ENCODE assay signal across 9 cellular contexts in the genomic region with DNA sequence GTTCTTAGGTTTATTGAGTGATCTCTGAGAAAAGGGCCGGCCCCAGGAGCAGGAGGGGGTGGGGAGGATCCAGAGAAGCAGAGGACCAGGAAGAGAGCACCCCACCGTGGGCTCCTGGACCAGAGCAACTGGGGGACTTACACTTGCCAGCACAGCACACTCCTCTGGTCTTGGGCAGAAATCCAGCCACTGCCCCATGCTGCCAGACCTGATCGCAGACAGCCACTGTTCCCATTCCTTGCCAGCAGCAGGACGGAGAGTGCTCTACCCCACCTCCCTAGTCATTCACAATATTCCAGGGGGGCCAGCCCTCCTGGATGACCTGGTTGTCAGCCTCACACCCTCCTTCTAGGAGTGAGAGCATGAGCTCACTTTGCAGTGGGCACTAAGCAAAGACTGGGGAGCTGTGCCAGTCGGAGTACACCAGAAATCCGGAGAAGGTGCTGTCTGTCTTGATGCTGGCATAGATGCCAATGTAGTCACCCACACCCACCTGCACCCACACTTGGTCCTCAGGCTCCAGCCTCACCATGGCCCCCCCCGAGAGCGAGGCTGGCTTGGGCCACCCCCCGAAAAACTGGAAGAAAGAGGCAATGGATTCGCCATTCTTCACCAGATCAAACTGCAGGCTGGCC. TPM values are rescaled to one million over a fixed set of nuclear protein-coding genes. Genes with fewer than 3 reads are reported as not detected.
DNase-seq lines count a peak whose midpoint lies in the region; ATAC-seq and TF ChIP-seq lines count a peak whose summit lies in the region.
"Had no signal": no experiment of that assay in that cellular context is flagged by ENCODE, and none has a peak within 500 bp of the region (broad histone marks: within the 10 kb centered on the region; RNA-seq: fewer than 3 reads in every experiment).

No MANE protein-coding gene starts in this region.

- peak overlapping the region; percentile 48 to 75 for H3K9ac ChIP-seq in colonic mucosa (ENCODE audit: low read depth in 2 of 2, low read length in 2 of 2)

- H3K9me3 Mint-ChIP-seq in activated CD8-positive, alpha-beta T cell treated with anti-CD3 and anti-CD28 coated beads for 36 hours = no peaks in the 10 kb centered on the region
- H3K9me3 Mint-ChIP-seq in activated CD8-positive, alpha-beta T cell treated with anti-CD3 and anti-CD28 coated beads, Interleukin-2, amount 10 ng/mL, durations not matched to agents 7 days and 5 days (ENCODE audit: insufficient read depth) = no peaks in the 10 kb centered on the region
- no peaks in the 10 kb centered on the region for H3K9me3 Mint-ChIP-seq in memory B cell

- POLR2A ChIA-PET in activated CD8-positive, alpha-beta T cell treated with anti-CD3 and anti-CD28 coated beads for 36 hours (lab: Charles Lee) = no interaction called here
- POLR2A ChIA-PET in activated CD8-positive, alpha-beta T cell treated with anti-CD3 and anti-CD28 coated beads, Interleukin-2, amount 10 ng/mL, durations not matched to agents 7 days and 5 days (lab: Charles Lee) = interaction anchor here (1.0 to 1.7 kb wide), 3 partner anchors 122 to 244 kb away, joined by 3 to 5 read pairs (median 4); partner anchors contain the start of gene CBL

- H3K27me3 Mint-ChIP-seq in activated CD8-positive, alpha-beta T cell treated with anti-CD3 and anti-CD28 coated beads for 36 hours = peaks cover 29% of the 10 kb centered on the region
- H3K27me3 Mint-ChIP-seq in activated CD8-positive, alpha-beta T cell treated with anti-CD3 and anti-CD28 coated beads, Interleukin-2, amount 10 ng/mL, durations not matched to agents 7 days and 5 days (ENCODE audit: low read depth) = peaks cover 30% of the 10 kb centered on the region
- H3K27me3 Mint-ChIP-seq in memory B cell = peaks cover 22% of the 10 kb centered on the region

- H3K36me3 Mint-ChIP-seq in activated CD8-positive, alpha-beta T cell treated with anti-CD3 and anti-CD28 coated beads for 36 hours (ENCODE audit: low read depth) = peaks cover 24% of the 10 kb centered on the region
- peaks cover 22% of the 10 kb centered on the region for H3K36me3 Mint-ChIP-seq in activated CD8-positive, alpha-beta T cell treated with anti-CD3 and anti-CD28 coated beads, Interleukin-2, amount 10 ng/mL, durations not matched to agents 7 days and 5 days (ENCODE audit: low read depth)
- peaks cover 2% of the 10 kb centered on the region for H3K36me3 Mint-ChIP-seq in memory B cell

- H3K27me3 ChIP-seq in colonic mucosa (peaks cover 18% of the 10 kb centered on the region), thyroid gland (no peaks in the 10 kb centered on the region)

- TF ChIP-seq CTCF in activated CD8-positive, alpha-beta T cell treated with anti-CD3 and anti-CD28 coated beads for 36 hours (IDR thresholded peaks at IDR 0.05) = no peak
- TF ChIP-seq CTCF in colonic mucosa (IDR thresholded peaks at IDR 0.05) = no peak
- TF ChIP-seq CTCF in thyroid gland (IDR thresholded peaks at IDR 0.05) = no peak

- no peak overlapping the region for H3K27ac Mint-ChIP-seq in activated CD8-positive, alpha-beta T cell treated with anti-CD3 and anti-CD28 coated beads for 36 hours
- no peak overlapping the region for H3K27ac Mint-ChIP-seq in activated CD8-positive, alpha-beta T cell treated with anti-CD3 and anti-CD28 coated beads, Interleukin-2, amount 10 ng/mL, durations not matched to agents 7 days and 5 days
- no peak overlapping the region for H3K27ac Mint-ChIP-seq in memory B cell
- H3K27ac Mint-ChIP-seq: CD14-positive monocyte had no signal

- intact Hi-C loops in activated CD8-positive, alpha-beta T cell treated with anti-CD3 and anti-CD28 coated beads for 36 hours (cut with micrococcal nuclease) = no loop called here
- intact Hi-C loops in colonic mucosa (cut with DNase I) (no loop called here), thyroid gland (cut with DNase I) (no loop called here)

- H3K4me3 Mint-ChIP-seq in activated CD8-positive, alpha-beta T cell treated with anti-CD3 and anti-CD28 coated beads for 36 hours = peak overlapping the region; percentile 5
- H3K4me3 Mint-ChIP-seq in activated CD8-positive, alpha-beta T cell treated with anti-CD3 and anti-CD28 coated beads, Interleukin-2, amount 10 ng/mL, durations not matched to agents 7 days and 5 days = no peak overlapping the region
- peak overlapping the region; percentile 45 for H3K4me3 Mint-ChIP-seq in memory B cell

- TF ChIP-seq POLR2A in thyroid gland (IDR thresholded peaks at IDR 0.05) = no peak

- H3K36me3 ChIP-seq in colonic mucosa (no peaks in the 10 kb centered on the region), thyroid gland (no peaks in the 10 kb centered on the region)

- CTCF ChIA-PET in activated CD8-positive, alpha-beta T cell treated with anti-CD3 and anti-CD28 coated beads for 36 hours (lab: Charles Lee) = interaction anchor here (0.6 to 10.9 kb wide), 31 partner anchors 9 to 316 kb away, joined by 3 to 201 read pairs (median 4); partner anchors contain the start of genes CBL, MCAM, MFRP and USP2
- CTCF ChIA-PET in activated CD8-positive, alpha-beta T cell treated with anti-CD3 and anti-CD28 coated beads, Interleukin-2, amount 10 ng/mL, durations not matched to agents 7 days and 5 days (lab: Charles Lee) = interaction anchor here (1.0 to 5.1 kb wide), 36 partner anchors 9 to 271 kb away, joined by 3 to 96 read pairs (median 5); partner anchors contain the start of genes ABCG4, CBL, DPAGT1 and HINFP

- 39 to 67% methylated on average over 4 to 10 of the region's 10 CpGs for WGBS in thyroid gland, 2 donors

- no peak for ATAC-seq in activated CD8-positive, alpha-beta T cell treated with anti-CD3 and anti-CD28 coated beads for 36 hours
- ATAC-seq in activated CD8-positive, alpha-beta T cell treated with anti-CD3 and anti-CD28 coated beads, Interleukin-2, amount 10 ng/mL, durations not matched to agents 7 days and 5 days = no peak
- ATAC-seq in memory B cell (ENCODE audit: low read depth) (no peak), GM18517 (IDR thresholded peaks at IDR 0.05; ENCODE audit: unreplicated experiment) (no peak)

- peaks cover 47% of the 10 kb centered on the region for H3K4me1 Mint-ChIP-seq in activated CD8-positive, alpha-beta T cell treated with anti-CD3 and anti-CD28 coated beads for 36 hours (ENCODE audit: low read depth)
- peaks cover 55% of the 10 kb centered on the region for H3K4me1 Mint-ChIP-seq in activated CD8-positive, alpha-beta T cell treated with anti-CD3 and anti-CD28 coated beads, Interleukin-2, amount 10 ng/mL, durations not matched to agents 7 days and 5 days (ENCODE audit: low read depth)
- H3K4me1 Mint-ChIP-seq in memory B cell = peaks cover 29% of the 10 kb centered on the region

- H3K9me3 ChIP-seq in colonic mucosa (no peaks in the 10 kb centered on the region), thyroid gland (no peaks in the 10 kb centered on the region)

- H3K4me1 ChIP-seq in colonic mucosa = peaks cover 22% of the 10 kb centered on the region
- peaks cover 19 to 52% of the 10 kb centered on the region in 2 donors for H3K4me1 ChIP-seq in thyroid gland

- H3K4me3 ChIP-seq in colonic mucosa (peak overlapping the region; percentile 34), thyroid gland (replicated peaks in 1 of 3) (peak overlapping the region in 1 of 3 donors; percentile 48)

- no peak for DNase-seq in activated CD8-positive, alpha-beta T cell treated with anti-CD3 and anti-CD28 coated beads for 36 hours
- DNase-seq in activated CD8-positive, alpha-beta T cell treated with anti-CD3 and anti-CD28 coated beads, Interleukin-2, amount 10 ng/mL, durations not matched to agents 7 days and 5 days = no peak
- DNase-seq in colonic mucosa (no peak), memory B cell (ENCODE audit: low spot score in 2 of 2) (no peak), thyroid gland (no peak), NCI-H146 treated with DMSO at 0.1 percent for 48 hours (lab: John Stamatoyannopoulos, UW; ENCODE audit: unreplicated experiment) (no peak), AG08395 (ENCODE audit: low spot score) (no peak)

- H3K27ac ChIP-seq in colonic mucosa (peak overlapping the region; percentile 68), thyroid gland (peak overlapping the region in 2 of 3 donors; percentile 79 to 95)

RNA-seq across cellular contexts. Expression of gene C1QTNF5, which starts 1.6 kb away (rescaled TPM):
- total RNA-seq in activated CD8-positive, alpha-beta T cell treated with anti-CD3 and anti-CD28 coated beads for 36 hours = not detected
- total RNA-seq in activated CD8-positive, alpha-beta T cell treated with anti-CD3 and anti-CD28 coated beads, Interleukin-2, amount 10 ng/mL, durations not matched to agents 7 days and 5 days = not detected
- 1 to 10 TPM; 5.3 to 8.7 TPM for total RNA-seq in colonic mucosa
- 10 to 100 TPM; 13.0 to 46.4 (median 27.8) TPM for total RNA-seq in thyroid gland

RNA-seq across cellular contexts. Expression of gene RNF26, which starts 4.7 kb away (rescaled TPM):
- 10 to 100 TPM; 30.2 to 31.9 TPM for total RNA-seq in activated CD8-positive, alpha-beta T cell treated with anti-CD3 and anti-CD28 coated beads for 36 hours
- total RNA-seq in activated CD8-positive, alpha-beta T cell treated with anti-CD3 and anti-CD28 coated beads, Interleukin-2, amount 10 ng/mL, durations not matched to agents 7 days and 5 days = 10 to 100 TPM; 40.5 to 41.8 TPM
- 10 to 100 TPM; 22.9 to 46.6 TPM for total RNA-seq in colonic mucosa
- 10 to 100 TPM; 10.1 to 18.9 (median 14.1) TPM for total RNA-seq in thyroid gland

RNA-seq across cellular contexts. Expression of gene MFRP, which starts 7.4 kb away (rescaled TPM):
- not detected for total RNA-seq in activated CD8-positive, alpha-beta T cell treated with anti-CD3 and anti-CD28 coated beads for 36 hours
- total RNA-seq in activated CD8-positive, alpha-beta T cell treated with anti-CD3 and anti-CD28 coated beads, Interleukin-2, amount 10 ng/mL, durations not matched to agents 7 days and 5 days = not detected
- total RNA-seq in colonic mucosa (not detected), thyroid gland (not detected)

RNA-seq across cellular contexts. Expression of gene MCAM, which starts 22.1 kb away (rescaled TPM):
- total RNA-seq in activated CD8-positive, alpha-beta T cell treated with anti-CD3 and anti-CD28 coated beads for 36 hours = 1 to 10 TPM; 8.0 to 8.3 TPM
- 1 to 10 TPM; 2.9 to 4.4 TPM for total RNA-seq in activated CD8-positive, alpha-beta T cell treated with anti-CD3 and anti-CD28 coated beads, Interleukin-2, amount 10 ng/mL, durations not matched to agents 7 days and 5 days
- total RNA-seq in colonic mucosa (10 to 100 TPM in 1 of 2 donors, 1 to 10 TPM in 1; 5.4 to 36.9 TPM), thyroid gland (100 to 1,000 TPM in 1 of 4 donors, 10 to 100 TPM in 3; 17.6 to 243 (median 61.8) TPM)

RNA-seq across cellular contexts. Expression of gene USP2, which starts 42.4 kb away (rescaled TPM):
- under 1 TPM; 0.61 to 0.96 TPM for total RNA-seq in activated CD8-positive, alpha-beta T cell treated with anti-CD3 and anti-CD28 coated beads for 36 hours
- total RNA-seq in activated CD8-positive, alpha-beta T cell treated with anti-CD3 and anti-CD28 coated beads, Interleukin-2, amount 10 ng/mL, durations not matched to agents 7 days and 5 days = under 1 TPM; 0.55 to 0.68 TPM
- total RNA-seq in colonic mucosa (10 to 100 TPM in 1 of 2 donors, 1 to 10 TPM in 1; 7.9 to 11.6 TPM), thyroid gland (1 to 10 TPM; 2.0 to 5.3 (median 4.6) TPM)

Comparison
In these comparisons a context has a peak if more than half of its experiments do, and no peak if none do; other contexts are left out.
1. RNA of gene C1QTNF5, which starts 1.6 kb away (total RNA-seq): 13.0 to 46.4 TPM in thyroid gland and 5.3 to 8.7 TPM in colonic mucosa; not detected in activated CD8-positive, alpha-beta T cell treated with anti-CD3 and anti-CD28 coated beads for 36 hours and not detected in activated CD8-positive, alpha-beta T cell treated with anti-CD3 and anti-CD28 coated beads, Interleukin-2, amount 10 ng/mL, durations not matched to agents 7 days and 5 days; every median in the first group is over 4 times any median in the second.